Comparison of ENCODE assay signal across 11 cellular contexts in genomic region chr2:41981417-41981816, GRCh38.
"Had no signal": no experiment of that assay in that cellular context is flagged by ENCODE, and none has a peak within 500 bp of the region (broad histone marks: within the 10 kb centered on the region; RNA-seq: fewer than 3 reads in every experiment).

No MANE protein-coding gene starts in this region.

- H3K9me3 ChIP-seq: HAP-1 had no signal

- H3K4me3 ChIP-seq: GM23248, GM23338, HAP-1 had no signal

- H3K36me3 ChIP-seq: HAP-1 had no signal

- H3K9ac ChIP-seq: GM23248 had no signal

- DNase-seq: GM23248, GOT3, H7, H9, HCEC 1CT, HFFc6 had no signal

- H3K27ac ChIP-seq: GM23248 had no signal

- H3K4me2 ChIP-seq: GM23338 had no signal

- ATAC-seq: GM23338, HCT116 had no signal

- FAIRE-seq: H1, H54 had no signal

- H3K4me1 ChIP-seq: HAP-1 had no signal
